Comparison of ENCODE assay signal across 35 cellular contexts in genomic region chr3:68858549-68858948, GRCh38.
"Had no signal": no experiment of that assay in that cellular context is flagged by ENCODE, and none has a peak within 500 bp of the region (broad histone marks: within the 10 kb centered on the region; RNA-seq: fewer than 3 reads in every experiment).

No MANE protein-coding gene starts in this region.

- H3K27me3 ChIP-seq: MG63 had no signal

- H3K36me3 ChIP-seq: MG63 had no signal

- DNase-seq: Kasumi-1, MG63, MM.1S, MV-4-11, NCI-H1048, NCI-H1092, NCI-H1092 treated with DMSO at 0.1 percent for 48 hours, NCI-H1105, NCI-H1105 treated with DMSO at 0.1 percent for 48 hours, NCI-H1417, NCI-H1417 treated with DMSO at 0.1 percent for 48 hours, NCI-H1436, NCI-H1436 treated with DMSO at 0.1 percent for 48 hours, NCI-H146, NCI-H1694, NCI-H1694 treated with DMSO at 0.1 percent for 48 hours, NCI-H187, NCI-H187 treated with DMSO at 0.1 percent for 48 hours, NCI-H1930, NCI-H2029, NCI-H2029 treated with DMSO at 0.1 percent for 48 hours, NCI-H2081, NCI-H2081 treated with DMSO at 0.1 percent for 48 hours, NCI-H2107, NCI-H2171, NCI-H2171 treated with DMSO at 0.1 percent for 48 hours, NCI-H2227 treated with DMSO at 0.1 percent for 48 hours, NCI-H226, NCI-H345, NCI-H446, NCI-H446 treated with DMSO at 0.1 percent for 48 hours, NCI-H510A, NCI-H510A treated with DMSO at 0.1 percent for 48 hours, NCI-H524, NCI-H524 treated with DMSO at 0.1 percent for 48 hours had no signal

- H3K9me3 ChIP-seq: MG63 had no signal

- H3K4me3 ChIP-seq: MG63 had no signal
